ENCODE assay signal across 23 cellular contexts in the genomic region with DNA sequence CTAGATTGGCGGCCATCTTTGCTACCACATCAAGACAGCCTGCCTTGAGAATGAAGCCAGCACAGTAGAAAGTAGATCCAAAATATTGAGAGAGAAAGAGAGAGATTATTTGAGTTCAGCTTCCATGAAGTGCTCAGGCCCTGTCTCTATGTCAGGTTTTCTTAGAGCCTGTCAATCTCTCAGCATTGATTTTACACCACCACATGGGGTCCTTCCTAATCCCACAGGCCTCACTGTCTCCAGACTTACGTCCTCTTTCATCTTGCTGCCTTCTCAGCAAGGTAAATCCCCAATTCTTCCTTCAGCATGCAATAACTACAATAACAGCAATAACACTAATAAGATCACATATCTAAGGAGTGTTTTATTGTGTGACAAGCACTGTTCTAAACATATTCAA. TPM values are rescaled to one million over a fixed set of nuclear protein-coding genes. Genes with fewer than 3 reads are reported as not detected.
DNase-seq lines count a peak whose midpoint lies in the region; ATAC-seq, FAIRE-seq and TF ChIP-seq lines count a peak whose summit lies in the region.
"Had no signal": no experiment of that assay in that cellular context is flagged by ENCODE, and none has a peak within 500 bp of the region (broad histone marks: within the 10 kb centered on the region; RNA-seq: fewer than 3 reads in every experiment).

No MANE protein-coding gene starts in this region.

- H3K9ac ChIP-seq in K562 (ENCODE audit: insufficient read depth in 1 of 2, low read depth in 2 of 2, low read length in 2 of 2) = no peak overlapping the region
- no peak overlapping the region for H3K9ac ChIP-seq in neural progenitor cell
- H3K9ac ChIP-seq: BLaER1 had no signal

- H3K27me3 ChIP-seq in K562 (ENCODE audit: control insufficient read depth in 2 of 2, insufficient read depth in 2 of 2, low read length in 2 of 2) (no peaks in the 10 kb centered on the region), neural progenitor cell (no peaks in the 10 kb centered on the region), right lobe of liver (no peaks in the 10 kb centered on the region)
- H3K27me3 ChIP-seq: BLaER1 had no signal

- CTCF ChIA-PET in HEK293T (lab: Yijun Ruan, JAX) (no interaction called here), K562 (lab: Yijun Ruan, JAX; ENCODE audit: low intra/inter-chr PET ratio) (no interaction called here)

- in situ Hi-C loops in K562 (cut with MboI) = no loop called here

- POLR2A ChIA-PET in HEK293T (lab: Yijun Ruan, JAX) (interaction anchor here (0.7 kb wide), 1 partner anchor 150 kb away, joined by 4 read pairs; no protein-coding TSS in a partner anchor), K562 (lab: Yijun Ruan, JAX) (no interaction called here)

- H3K27ac ChIP-seq in K562 (ENCODE audit: extremely low read depth, low read depth, low read length) (no peak overlapping the region), neural progenitor cell (no peak overlapping the region), right lobe of liver (no peak overlapping the region)
- H3K27ac ChIP-seq: BLaER1 had no signal

- H3K36me3 ChIP-seq in K562 (ENCODE audit: control insufficient read depth, insufficient read depth, low read length) (no peaks in the 10 kb centered on the region), neural progenitor cell (no peaks in the 10 kb centered on the region), right lobe of liver (no peaks in the 10 kb centered on the region)
- H3K36me3 ChIP-seq: BLaER1, HAP-1 had no signal

- DNase-seq in GM19239 (ENCODE audit: insufficient read length, low spot score) = no peak
- DNase-seq in HEK293T (ENCODE audit: extremely low spot score) = no peak
- DNase-seq in K562 (ENCODE audit: extremely low read depth in 1 of 4, low spot score in 3 of 4) = no peak
- DNase-seq in neural progenitor cell (ENCODE audit: low spot score) = peak; percentile 52
- DNase-seq in right lobe of liver = no peak
- DNase-seq: 8988T; CD4-positive, alpha-beta memory T cell; DMS153; DMS79; GDM1; HFFc6 had no signal

- no peaks in the 10 kb centered on the region for H3K79me2 ChIP-seq in K562 (ENCODE audit: control insufficient read depth, insufficient read depth, low read length)
- H3K79me2 ChIP-seq in neural progenitor cell (ENCODE audit: low read depth) = no peaks in the 10 kb centered on the region

- BruUV-seq in K562 (replicated peaks; lab: Mats Ljungman, UMichigan) = no TSS peak

- FAIRE-seq in GM19239 (lab: Jason Lieb, UNC) = peak; percentile 4
- FAIRE-seq in K562 (lab: Jason Lieb, UNC) = no peak
- FAIRE-seq: GM12892, GM18507 had no signal

- H3K9me3 Mint-ChIP-seq in neural progenitor cell = no peaks in the 10 kb centered on the region
- H3K9me3 Mint-ChIP-seq: CD4-positive, alpha-beta memory T cell; HFFc6 had no signal

- TF ChIP-seq POLR2A in K562 (conservative IDR thresholded peaks at IDR 0.05) = no peak
- no peak for TF ChIP-seq POLR2A in right lobe of liver (IDR thresholded peaks at IDR 0.05)

- H2AFZ ChIP-seq in K562 (ENCODE audit: low read depth, low read length) (0 out of 2 replicates have a peak overlapping the region, but pooled peaks have one; percentile 17), neural progenitor cell (replicated peaks) (no peak overlapping the region)

- H3K27ac Mint-ChIP-seq in neural progenitor cell = no peak overlapping the region
- H3K27ac Mint-ChIP-seq: CD14-positive monocyte; CD4-positive, alpha-beta memory T cell; HFFc6 had no signal

- TF ChIP-seq RAD21 in K562 (CRISPR knock-in tag; conservative IDR thresholded peaks at IDR 0.05 in 1 of 2, IDR thresholded peaks at IDR 0.05 in 1 of 2) = no peak

- H3K27me3 Mint-ChIP-seq in neural progenitor cell (ENCODE audit: insufficient read depth, low read depth) = no peaks in the 10 kb centered on the region

- 58% methylated on average over 2 of the region's 2 CpGs for WGBS in K562 (ENCODE audit: insufficient coverage, low coverage, missing lambda C conversion rate)
- 64% methylated on average over 1 of the region's 2 CpGs for WGBS in right lobe of liver (ENCODE audit: insufficient coverage, low coverage, low lambda C conversion rate, missing lambda C conversion rate)

- H4K20me1 ChIP-seq in K562 (replicated peaks; ENCODE audit: control insufficient read depth, insufficient read depth, low read length) (no peaks in the 10 kb centered on the region), neural progenitor cell (ENCODE audit: low read depth) (no peaks in the 10 kb centered on the region)
- H4K20me1 ChIP-seq: BLaER1 had no signal

- no peaks in the 10 kb centered on the region for H3K9me1 ChIP-seq in K562 (ENCODE audit: control insufficient read depth, insufficient read depth, low read length)

- no peak for TF ChIP-seq CTCF in K562 (IDR thresholded peaks at IDR 0.05 in 2 of 3, conservative IDR thresholded peaks at IDR 0.05 in 1 of 3; ENCODE audit: insufficient read depth in 2 of 3, low read depth in 1 of 3, low read length in 3 of 3)
- TF ChIP-seq CTCF in neural progenitor cell (IDR thresholded peaks at IDR 0.05) = no peak
- no peak for TF ChIP-seq CTCF in right lobe of liver (IDR thresholded peaks at IDR 0.05)

- no peak overlapping the region for H3K4me3 Mint-ChIP-seq in neural progenitor cell
- H3K4me3 Mint-ChIP-seq: CD14-positive monocyte; CD4-positive, alpha-beta memory T cell; HFFc6 had no signal

- H3K4me1 Mint-ChIP-seq in neural progenitor cell = peaks cover 33% of the 10 kb centered on the region
- H3K4me1 Mint-ChIP-seq: CD14-positive monocyte had no signal

- H3K4me1 ChIP-seq in K562 (replicated peaks in 1 of 2; ENCODE audit: control insufficient read depth in 2 of 2, insufficient read depth in 2 of 2, low read length in 2 of 2) = no peaks in the 10 kb centered on the region; a peak in 2 of 5 replicates
- H3K4me1 ChIP-seq in neural progenitor cell = peaks cover 12% of the 10 kb centered on the region
- no peaks in the 10 kb centered on the region for H3K4me1 ChIP-seq in right lobe of liver
- H3K4me1 ChIP-seq: HAP-1 had no signal

- H3K4me2 ChIP-seq in K562 (ENCODE audit: insufficient read depth, low read length) (no peak overlapping the region), neural progenitor cell (no peak overlapping the region)
- H3K4me2 ChIP-seq: BLaER1 had no signal

- H3K36me3 Mint-ChIP-seq in neural progenitor cell = no peaks in the 10 kb centered on the region
- H3K36me3 Mint-ChIP-seq: CD4-positive, alpha-beta memory T cell had no signal

- intact Hi-C loops in K562 (cut with micrococcal nuclease) = loop anchor here (5.0 kb wide), 1 partner anchor 89 kb away; no protein-coding TSS in a partner anchor
- intact Hi-C loops in right lobe of liver (cut with DNase I) = loop anchor here in 1 of 2 donors (10.0 kb wide), 1 partner anchor 372 kb away; no protein-coding TSS in a partner anchor

- no peak for TF ChIP-seq EP300 in K562 (IDR thresholded peaks at IDR 0.05; ENCODE audit: low read length)

- ATAC-seq in K562 (0 out of 3 replicates have a peak, but pooled peaks have one; percentile 26), GM21423 (IDR thresholded peaks at IDR 0.05; ENCODE audit: unreplicated experiment) (no peak), HG02884 (IDR thresholded peaks at IDR 0.05; ENCODE audit: unreplicated experiment) (no peak), right lobe of liver (no peak)

- no peaks in the 10 kb centered on the region for H3F3A ChIP-seq in neural progenitor cell (ENCODE audit: low read depth)

- H3K4me3 ChIP-seq in K562 (no peak overlapping the region), neural progenitor cell (no peak overlapping the region), right lobe of liver (no peak overlapping the region)
- H3K4me3 ChIP-seq: BLaER1, HAP-1 had no signal

- H3K9me3 ChIP-seq in K562 (replicated peaks; ENCODE audit: control insufficient read depth, insufficient read depth, low read depth, low read length) = no peaks in the 10 kb centered on the region
- H3K9me3 ChIP-seq in neural progenitor cell (ENCODE audit: low read depth) = no peaks in the 10 kb centered on the region
- no peaks in the 10 kb centered on the region for H3K9me3 ChIP-seq in right lobe of liver
- H3K9me3 ChIP-seq: BLaER1, HAP-1 had no signal

RNA-seq across cellular contexts. Expression of a gene that starts 21.0 kb away (rescaled TPM):
- total RNA-seq in K562 (2011; cell fraction: chromatin; rRNA removed; ENCODE audit: low replicate concordance) = not detected in 2 replicates
- total RNA-seq in K562 (2011; cell fraction: nucleolus; rRNA removed) = not detected in 2 replicates
- not detected in 2 replicates for total RNA-seq in K562 (2011; cell fraction: nucleoplasm; rRNA removed)
- total RNA-seq in K562 (2014; rRNA removed) (not detected in 2 replicates), K562 (2014; rRNA removed; fragmentation: Illumina TruSeq; extraction: Trizol) (not detected in 2 replicates), K562 (2015; rRNA removed; fragmentation: Illumina TruSeq; extraction: Trizol) (not detected in 2 replicates), K562 (2021) (not detected in 2 replicates), neural progenitor cell (ENCODE audit: low replicate concordance) (0.22 TPM in 1 of 2 replicates, not detected in the other), right lobe of liver (1 to 10 TPM in 5 of 6 experiments, under 1 TPM in 1; 0.44 to 2.4 (median 1.3) TPM)
- polyA plus RNA-seq in K562 (2011; rRNA removed) (not detected in 2 replicates), K562 (2014; fragmentation: Illumina TruSeq; extraction: Trizol) (not detected in 2 replicates), K562 (2014; fragmentation: Nextera tagmentation; extraction: Ambion mirVana) (not detected), K562 (2014; rRNA removed) (not detected in 2 replicates)
- polyA plus RNA-seq in K562 (2011; cell fraction: cytosol; rRNA removed) = not detected in 2 replicates
- polyA plus RNA-seq in K562 (2011; cell fraction: nucleus; rRNA removed) = not detected in 2 replicates
- not detected in 2 replicates for polyA plus RNA-seq in K562 (2012)
- not detected in 2 replicates for polyA minus RNA-seq in K562 (2011; rRNA and poly(A)+ RNA removed)
- polyA minus RNA-seq in K562 (2011; cell fraction: cytosol; rRNA and poly(A)+ RNA removed) = not detected in 2 replicates
- polyA minus RNA-seq in K562 (2011; cell fraction: nucleus; rRNA and poly(A)+ RNA removed) = not detected in 2 replicates
- total RNA-seq: A673; CD4-positive, alpha-beta memory T cell; Daoy; H4; HT1080 had no signal
- polyA plus RNA-seq: CD4-positive, alpha-beta memory T cell had no signal

RNA-seq across cellular contexts. Expression of a gene that starts 27.8 kb away (rescaled TPM):
- total RNA-seq in K562 (2011; cell fraction: chromatin; rRNA removed; ENCODE audit: low replicate concordance) = not detected in 2 replicates
- not detected in 2 replicates for total RNA-seq in K562 (2011; cell fraction: nucleolus; rRNA removed)
- not detected in 2 replicates for total RNA-seq in K562 (2011; cell fraction: nucleoplasm; rRNA removed)
- not detected in 2 replicates for total RNA-seq in K562 (2014; rRNA removed)
- total RNA-seq in K562 (2014; rRNA removed; fragmentation: Illumina TruSeq; extraction: Trizol) = not detected in 2 replicates
- not detected in 2 replicates for total RNA-seq in K562 (2015; rRNA removed; fragmentation: Illumina TruSeq; extraction: Trizol)
- not detected in 2 replicates for total RNA-seq in K562 (2021)
- polyA plus RNA-seq in K562 (2011; rRNA removed) = not detected in 2 replicates
- not detected in 2 replicates for polyA plus RNA-seq in K562 (2011; cell fraction: cytosol; rRNA removed)
- not detected in 2 replicates for polyA plus RNA-seq in K562 (2011; cell fraction: nucleus; rRNA removed)
- polyA plus RNA-seq in K562 (2012) = not detected in 2 replicates
- polyA plus RNA-seq in K562 (2014; fragmentation: Illumina TruSeq; extraction: Trizol) = not detected in 2 replicates
- not detected for polyA plus RNA-seq in K562 (2014; fragmentation: Nextera tagmentation; extraction: Ambion mirVana)
- polyA plus RNA-seq in K562 (2014; rRNA removed) = not detected in 2 replicates
- not detected in 2 replicates for polyA minus RNA-seq in K562 (2011; rRNA and poly(A)+ RNA removed)
- not detected in 2 replicates for polyA minus RNA-seq in K562 (2011; cell fraction: cytosol; rRNA and poly(A)+ RNA removed)
- not detected in 2 replicates for polyA minus RNA-seq in K562 (2011; cell fraction: nucleus; rRNA and poly(A)+ RNA removed)
- not detected in 2 replicates for total RNA-seq in neural progenitor cell (ENCODE audit: low replicate concordance)
- not detected for total RNA-seq in right lobe of liver
- total RNA-seq: A673; CD4-positive, alpha-beta memory T cell; Daoy; H4; HFFc6; HT1080 had no signal
- polyA plus RNA-seq: AG04450; CD14-positive monocyte; CD4-positive, alpha-beta memory T cell had no signal
